24 cellular contexts compared by ENCODE assay signal in genomic region chr3:78647735-78648134, GRCh38.
DNase-seq lines count a peak whose midpoint lies in the region; ATAC-seq and TF ChIP-seq lines count a peak whose summit lies in the region.
"Had no signal": no experiment of that assay in that cellular context is flagged by ENCODE, and none has a peak within 500 bp of the region (broad histone marks: within the 10 kb centered on the region; RNA-seq: fewer than 3 reads in every experiment).

No MANE protein-coding gene starts in this region.

- no peak overlapping the region for H2AFZ ChIP-seq in neural progenitor cell (replicated peaks)

- no peak for TF ChIP-seq CTCF in HFFc6 (IDR thresholded peaks at IDR 0.05)
- TF ChIP-seq CTCF in neural progenitor cell (IDR thresholded peaks at IDR 0.05) = no peak
- TF ChIP-seq CTCF in upper lobe of right lung (IDR thresholded peaks at IDR 0.05) = no peak

- H3K4me1 Mint-ChIP-seq in HFFc6 (ENCODE audit: low read depth) (peaks cover 25% of the 10 kb centered on the region), neural progenitor cell (peaks cover 16% of the 10 kb centered on the region)
- H3K4me1 Mint-ChIP-seq: natural killer cell had no signal

- H3K27ac ChIP-seq in neural progenitor cell (peak overlapping the region; percentile 35), upper lobe of right lung (no peak overlapping the region)
- H3K27ac ChIP-seq: skin epidermis, tibial nerve had no signal

- ATAC-seq in SK-N-SH treated with all-trans-retinoic acid at 6 μM for 48 hours = peak; percentile 21; the same call in 2 of the 3 replicates
- peak; percentile 71 for ATAC-seq in esophagus mucosa
- no peak for ATAC-seq in upper lobe of right lung
- no peak for ATAC-seq in HG03025 (IDR thresholded peaks at IDR 0.05; ENCODE audit: low FRiP score, unreplicated experiment)
- ATAC-seq: natural killer cell had no signal

- peaks cover 11% of the 10 kb centered on the region for H3F3A ChIP-seq in neural progenitor cell (ENCODE audit: low read depth)

- H4K20me1 ChIP-seq in neural progenitor cell (ENCODE audit: low read depth) = no peaks in the 10 kb centered on the region

- peaks cover 26% of the 10 kb centered on the region for H3K4me1 ChIP-seq in neural progenitor cell
- H3K4me1 ChIP-seq in upper lobe of right lung = peaks cover 13% of the 10 kb centered on the region
- H3K4me1 ChIP-seq: Caco-2, tibial nerve had no signal

- H3K9me3 Mint-ChIP-seq in HFFc6 (no peaks in the 10 kb centered on the region), neural progenitor cell (no peaks in the 10 kb centered on the region)
- H3K9me3 Mint-ChIP-seq: natural killer cell; stimulated activated naive CD8-positive, alpha-beta T cell treated with anti-CD3 and anti-CD28 coated beads, Interleukin-15, Interleukin-2, amounts not matched to agents 100 ng/mL and 50 ng/mL, for 24 hours had no signal

- H3K9ac ChIP-seq in neural progenitor cell = no peak overlapping the region

- H3K27ac Mint-ChIP-seq in HFFc6 = peak overlapping the region; percentile 67
- no peak overlapping the region for H3K27ac Mint-ChIP-seq in neural progenitor cell
- H3K27ac Mint-ChIP-seq: natural killer cell; stimulated activated naive CD8-positive, alpha-beta T cell treated with anti-CD3 and anti-CD28 coated beads, Interleukin-15, Interleukin-2, amounts not matched to agents 100 ng/mL and 50 ng/mL, for 24 hours had no signal

- no peak overlapping the region for H3K4me2 ChIP-seq in neural progenitor cell

- H3K4me3 ChIP-seq in neural progenitor cell (no peak overlapping the region), upper lobe of right lung (no peak overlapping the region)
- H3K4me3 ChIP-seq: skin epidermis, tibial nerve had no signal

- no peaks in the 10 kb centered on the region for H3K9me3 ChIP-seq in neural progenitor cell (ENCODE audit: low read depth)
- H3K9me3 ChIP-seq in upper lobe of right lung = no peaks in the 10 kb centered on the region
- H3K9me3 ChIP-seq: Caco-2, tibial nerve had no signal

- no peaks in the 10 kb centered on the region for H3K79me2 ChIP-seq in neural progenitor cell (ENCODE audit: low read depth)

- intact Hi-C loops in upper lobe of right lung (cut with DNase I) = no loop called here

- H3K36me3 ChIP-seq in neural progenitor cell (peaks cover 19% of the 10 kb centered on the region), upper lobe of right lung (no peaks in the 10 kb centered on the region)
- H3K36me3 ChIP-seq: tibial nerve had no signal

- DNase-seq in HFFc6 = peak; percentile 20
- no peak for DNase-seq in neural progenitor cell (ENCODE audit: low spot score)
- no peak for DNase-seq in GDM1 (lab: John Stamatoyannopoulos, UW)
- DNase-seq in upper lobe of right lung = no peak
- DNase-seq: activated CD4-positive, alpha-beta T cell treated with anti-CD3 and anti-CD28 coated beads for 48 hours; activated effector memory CD4-positive, alpha-beta T cell treated with Interleukin-2 at 50 U/mL for 16 hours; AML-193; Caco-2; central memory CD4-positive, alpha-beta T cell; effector CD8-positive, alpha-beta T cell; H7; hypothalamus; Kasumi-1; kidney; mesendoderm; natural killer cell; NCI-H1105 treated with DMSO at 0.1 percent for 48 hours; SW 1271 had no signal

- H3K27me3 Mint-ChIP-seq in HFFc6 (ENCODE audit: insufficient read depth) (no peaks in the 10 kb centered on the region), neural progenitor cell (ENCODE audit: insufficient read depth, low read depth) (no peaks in the 10 kb centered on the region)
- H3K27me3 Mint-ChIP-seq: stimulated activated naive CD8-positive, alpha-beta T cell treated with anti-CD3 and anti-CD28 coated beads, Interleukin-15, Interleukin-2, amounts not matched to agents 100 ng/mL and 50 ng/mL, for 24 hours had no signal

- H3K27me3 ChIP-seq in neural progenitor cell = no peaks in the 10 kb centered on the region
- no peaks in the 10 kb centered on the region for H3K27me3 ChIP-seq in upper lobe of right lung
- H3K27me3 ChIP-seq: tibial nerve had no signal

- H3K4me3 Mint-ChIP-seq in HFFc6 = peak overlapping the region; percentile 48
- no peak overlapping the region for H3K4me3 Mint-ChIP-seq in neural progenitor cell
- H3K4me3 Mint-ChIP-seq: natural killer cell; stimulated activated naive CD8-positive, alpha-beta T cell treated with anti-CD3 and anti-CD28 coated beads, Interleukin-15, Interleukin-2, amounts not matched to agents 100 ng/mL and 50 ng/mL, for 24 hours had no signal

- no peaks in the 10 kb centered on the region; the same call in 1 of the 2 replicates for H3K36me3 Mint-ChIP-seq in HFFc6 (ENCODE audit: low read depth)
- H3K36me3 Mint-ChIP-seq in neural progenitor cell = peaks cover 5% of the 10 kb centered on the region
- H3K36me3 Mint-ChIP-seq: natural killer cell had no signal

TF ChIP-seq in SK-N-SH treated with all-trans-retinoic acid at 6 μM for 48 hours, 23 proteins besides CTCF, POLR2A, EP300 and RAD21:
- no peak for TF ChIP-seq SNAI2 (CRISPR knock-in tag; IDR thresholded peaks at IDR 0.05)
- peak; percentile 82 for TF ChIP-seq ISL1 (CRISPR knock-in tag; IDR thresholded peaks at IDR 0.05)
- no peak for TF ChIP-seq OSR1 (CRISPR knock-in tag; IDR thresholded peaks at IDR 0.05)
- TF ChIP-seq TCF4 (CRISPR knock-in tag; IDR thresholded peaks at IDR 0.05; ENCODE audit: borderline replicate concordance) = no peak

Comparison
In these comparisons a context has a peak if more than half of its experiments do, and no peak if none do; other contexts are left out.
1. ATAC-seq: peak in SK-N-SH treated with all-trans-retinoic acid at 6 μM for 48 hours (single experiment) and esophagus mucosa (single experiment); none in upper lobe of right lung (single experiment) and HG03025 (single experiment).